In the genomic region with DNA sequence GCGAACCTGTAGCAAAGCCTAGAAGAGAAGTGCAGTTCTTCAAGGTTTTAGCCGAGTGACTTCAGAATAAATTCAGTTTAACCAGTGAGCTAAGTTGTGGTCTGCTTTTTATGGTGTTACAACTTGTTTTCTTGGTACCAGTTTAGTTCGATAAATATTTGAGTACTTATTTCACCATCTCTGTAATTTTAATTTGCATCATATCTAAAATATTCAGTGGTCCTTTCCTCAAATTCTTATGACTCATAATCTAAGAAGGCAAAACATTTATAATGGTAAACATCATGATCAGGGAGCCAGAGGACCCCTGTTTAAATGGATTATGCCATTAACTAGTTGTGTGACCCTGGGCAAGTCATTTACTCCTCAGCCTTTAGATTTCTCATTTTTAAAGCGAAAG, we compare ENCODE assay signal across 17 cellular contexts. TPM values are rescaled to one million over a fixed set of nuclear protein-coding genes. Genes with fewer than 3 reads are reported as not detected.
"Had no signal": no experiment of that assay in that cellular context is flagged by ENCODE, and none has a peak within 500 bp of the region (broad histone marks: within the 10 kb centered on the region; RNA-seq: fewer than 3 reads in every experiment).

No MANE protein-coding gene starts in this region.

- H3K9me3 ChIP-seq: colonic mucosa, gastroesophageal sphincter, heart left ventricle, left ventricle myocardium inferior, tibial artery had no signal

- DNase-seq: activated CD4-positive, alpha-beta T cell treated with anti-CD3 and anti-CD28 coated beads, Interleukin-2, amount 10 ng/mL, durations not matched to agents 7 days and 5 days; activated CD8-positive, alpha-beta T cell treated with anti-CD3 and anti-CD28 coated beads, Interleukin-2, amount 10 ng/mL, durations not matched to agents 7 days and 5 days; activated naive CD4-positive, alpha-beta T cell treated with Interleukin-2 at 50 U/mL for 16 hours; activated naive CD8-positive, alpha-beta T cell treated with anti-CD3 and anti-CD28 coated beads, Interleukin-2, amount 10 ng/mL, durations not matched to agents 7 days and 5 days; activated T-cell treated with anti-CD3 and anti-CD28 coated beads, Interleukin-2, amount 50 U/mL, for 24 hours; colonic mucosa; erythroblast; heart left ventricle; left ventricle myocardium inferior; nephron progenitor cell; nucleus accumbens; stimulated activated naive CD8-positive, alpha-beta T cell treated with anti-CD3 and anti-CD28 coated beads, Interleukin-15, Interleukin-2, amounts not matched to agents 100 U/mL and 50 U/mL, for 24 hours; substantia nigra; T1000; tibial artery had no signal

- H3K36me3 ChIP-seq: colonic mucosa, gastroesophageal sphincter, heart left ventricle, left ventricle myocardium inferior, tibial artery had no signal

- H3K4me3 ChIP-seq: colonic mucosa, gastroesophageal sphincter, heart left ventricle, left ventricle myocardium inferior, tibial artery had no signal

- H3K27ac ChIP-seq: colonic mucosa, gastroesophageal sphincter, heart left ventricle, left ventricle myocardium inferior, tibial artery had no signal

RNA-seq across cellular contexts. Expression of a gene that starts 4.1 kb away (rescaled TPM):
- total RNA-seq: activated CD4-positive, alpha-beta T cell treated with anti-CD3 and anti-CD28 coated beads, Interleukin-2, amount 10 ng/mL, durations not matched to agents 7 days and 5 days; activated CD8-positive, alpha-beta T cell treated with anti-CD3 and anti-CD28 coated beads, Interleukin-2, amount 10 ng/mL, durations not matched to agents 7 days and 5 days; activated naive CD8-positive, alpha-beta T cell treated with anti-CD3 and anti-CD28 coated beads, Interleukin-2, amount 10 ng/mL, durations not matched to agents 7 days and 5 days; activated T-helper 2 cell treated with anti-CD3 and anti-CD28 coated beads, Interferon-gamma antibody, Interleukin-2, Interleukin-4, amounts not matched to agents 10 μg/mL and 5 μg/mL and 100 μg/mL, durations not matched to agents 14 hours and 24 hours and 36 hours had no signal
